ENCODE assay signal across 22 cellular contexts in the genomic region with DNA sequence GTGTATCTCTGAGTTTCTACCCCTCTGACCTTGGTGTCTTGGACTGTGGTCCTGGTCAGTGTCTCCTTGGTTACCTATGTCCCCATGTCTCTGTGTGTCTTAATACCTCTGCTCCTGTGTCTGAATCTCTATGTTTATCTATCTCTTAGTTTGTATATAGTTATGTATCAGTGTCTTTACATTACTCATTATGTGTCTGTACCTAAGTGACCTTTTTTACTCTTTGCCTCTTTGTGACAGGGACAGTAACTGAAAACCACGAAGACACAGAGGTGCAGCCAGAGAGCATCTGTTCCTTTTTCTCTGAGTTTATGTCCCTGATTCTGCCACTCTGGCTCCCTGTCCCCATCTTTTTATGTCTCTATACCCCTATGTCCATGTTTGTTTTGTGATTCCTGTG. TPM values are rescaled to one million over a fixed set of nuclear protein-coding genes. Genes with fewer than 3 reads are reported as not detected.
A peak's percentile ranks its signal among the peaks of the same experiment; 100 is the strongest.
DNase-seq lines count a peak whose midpoint lies in the region; ATAC-seq and TF ChIP-seq lines count a peak whose summit lies in the region.
"Had no signal": no experiment of that assay in that cellular context is flagged by ENCODE, and none has a peak within 500 bp of the region (broad histone marks: within the 10 kb centered on the region; RNA-seq: fewer than 3 reads in every experiment).

No MANE protein-coding gene starts in this region.

- H3K4ac ChIP-seq in trophoblast cell (ENCODE audit: low read depth, low read length) = no peak overlapping the region

- peak overlapping the region; percentile 63 for H2BK5ac ChIP-seq in trophoblast cell (ENCODE audit: low read depth, low read length, poor library complexity)

- no peak overlapping the region for H2AK5ac ChIP-seq in trophoblast cell (ENCODE audit: low read length)

- H3K27me3 ChIP-seq in OCI-LY3 (ENCODE audit: low read depth, low read length) (no peaks in the 10 kb centered on the region), trophoblast cell (ENCODE audit: insufficient read depth, low read length) (no peaks in the 10 kb centered on the region), skeletal muscle tissue (ENCODE audit: control insufficient read depth in 3 of 3, insufficient read depth in 3 of 3, low read length in 3 of 3) (peaks cover 0 to 8% (median 0%) of the 10 kb centered on the region in 3 donors)

- H4K91ac ChIP-seq in trophoblast cell (ENCODE audit: low read depth, low read length) = peak overlapping the region; percentile 24

- H3K4me2 ChIP-seq in OCI-LY3 (ENCODE audit: low read length) = peak overlapping the region; percentile 75
- H3K4me2 ChIP-seq in trophoblast cell (ENCODE audit: low read length) = no peak overlapping the region

- H3K18ac ChIP-seq in trophoblast cell (ENCODE audit: low read length) = no peak overlapping the region

- H3K9me3 ChIP-seq in OCI-LY3 (ENCODE audit: insufficient read depth, low read length) (no peaks in the 10 kb centered on the region), trophoblast cell (ENCODE audit: insufficient read depth, low read depth, low read length) (no peaks in the 10 kb centered on the region), skeletal muscle tissue (ENCODE audit: control insufficient read depth in 3 of 3, low read length in 3 of 3) (no peaks in the 10 kb centered on the region)
- H3K9me3 ChIP-seq: HAP-1 had no signal

- TF ChIP-seq CTCF in OCI-LY3 (IDR thresholded peaks at IDR 0.05; ENCODE audit: low read depth, low read length) (no peak), GM13976 (IDR thresholded peaks at IDR 0.05; ENCODE audit: borderline replicate concordance, control extremely low read depth, extremely low read depth, insufficient read depth, missing control alignments) (no peak)

- no peak overlapping the region for H3K14ac ChIP-seq in trophoblast cell (ENCODE audit: low read length)

- H3K4me1 ChIP-seq in OCI-LY3 (ENCODE audit: low read length) (peaks cover 18% of the 10 kb centered on the region), trophoblast cell (ENCODE audit: control insufficient read depth in 1 of 2, insufficient read depth in 2 of 2, low read length in 2 of 2) (peaks cover 10 to 31% of the 10 kb centered on the region in 2 experiments), skeletal muscle tissue (ENCODE audit: control insufficient read depth in 3 of 3, insufficient read depth in 3 of 3, low read length in 3 of 3) (peaks cover 6 to 26% (median 20%) of the 10 kb centered on the region in 3 donors)
- H3K4me1 ChIP-seq: HAP-1 had no signal

- no peak overlapping the region; the same call in 1 of the 2 replicates for H3K9ac ChIP-seq in OCI-LY3 (ENCODE audit: low read length)
- H3K9ac ChIP-seq in trophoblast cell (ENCODE audit: low read length) = no peak overlapping the region
- H3K9ac ChIP-seq in skeletal muscle tissue (ENCODE audit: low read depth in 1 of 3, low read length in 3 of 3) = peak overlapping the region; percentile 70 to 88 (median 76)

- H2BK120ac ChIP-seq in trophoblast cell (ENCODE audit: insufficient read depth, low read length, poor library complexity) = no peak overlapping the region

- DNase-seq in trophoblast cell (no peak), NCI-H748 (lab: John Stamatoyannopoulos, UW; ENCODE audit: unreplicated experiment) (no peak), GM13976 (ENCODE audit: low spot score) (no peak)
- no peak for DNase-seq in stimulated activated CD4-positive, alpha-beta T cell treated with anti-CD3 and anti-CD28 coated beads, Interleukin-4, amount 100 ng/mL, for 4 hours
- DNase-seq: C1 segment of cervical spinal cord; Calu3; CD4-positive, alpha-beta memory T cell; COR-L47; DMS53; DMS79 treated with DMSO at 0.1 percent for 48 hours; GF-D8; GOT3; HFFc6 had no signal

- peaks cover 24% of the 10 kb centered on the region for H3K79me1 ChIP-seq in trophoblast cell (ENCODE audit: low read length)

- H4K8ac ChIP-seq in trophoblast cell (ENCODE audit: low read depth, low read length) = no peak overlapping the region

- peak overlapping the region; percentile 76 for H2BK12ac ChIP-seq in trophoblast cell (ENCODE audit: low read length)

- H3K4me3 ChIP-seq in OCI-LY3 (ENCODE audit: low read length) (no peak overlapping the region), trophoblast cell (ENCODE audit: low read depth, low read length) (no peak overlapping the region), skeletal muscle tissue (ENCODE audit: low read length in 3 of 3) (peak overlapping the region; percentile 76 to 83 (median 77))
- H3K4me3 ChIP-seq: HAP-1 had no signal

- no peak for ATAC-seq in HG02852 (IDR thresholded peaks at IDR 0.05; ENCODE audit: unreplicated experiment)

- no peak overlapping the region for H3K23ac ChIP-seq in trophoblast cell (ENCODE audit: low read length)

- in situ Hi-C loops in GM13976 (cut with MboI; ENCODE audit: low sequenced_read_pairs, unreplicated experiment) = no loop called here

- H3K27ac ChIP-seq in OCI-LY3 (ENCODE audit: low read length) (0 out of 2 replicates have a peak overlapping the region, but pooled peaks have one; percentile 26), trophoblast cell (ENCODE audit: low read depth, low read length) (peak overlapping the region; percentile 80), skeletal muscle tissue (ENCODE audit: low read depth, low read length) (peak overlapping the region; percentile 82)

- no peaks in the 10 kb centered on the region for H4K20me1 ChIP-seq in OCI-LY3 (ENCODE audit: insufficient read depth, low read length)

- WGBS in trophoblast cell (ENCODE audit: extremely low coverage, insufficient coverage, insufficient read length) = no CpG with 5 or more reads among the region's 1 CpG

- H3K36me3 ChIP-seq in OCI-LY3 (replicated peaks; ENCODE audit: low read depth, low read length) (no peaks in the 10 kb centered on the region), trophoblast cell (ENCODE audit: control insufficient read depth in 1 of 2, insufficient read depth in 2 of 2, low read length in 2 of 2) (no peaks in the 10 kb centered on the region), skeletal muscle tissue (ENCODE audit: control insufficient read depth in 3 of 3, insufficient read depth in 3 of 3, low read length in 3 of 3) (peaks cover 0 to 3% (median 0%) of the 10 kb centered on the region in 3 donors)
- H3K36me3 ChIP-seq: HAP-1 had no signal

- H2AFZ ChIP-seq in OCI-LY3 (ENCODE audit: low read depth, low read length) (no peak overlapping the region), trophoblast cell (ENCODE audit: insufficient read depth, low read length, poor library complexity) (no peak overlapping the region)

- H4K12ac ChIP-seq in trophoblast cell (ENCODE audit: low read depth, low read length) = no peak overlapping the region

- H3K79me2 ChIP-seq in OCI-LY3 (ENCODE audit: low read length) = no peaks in the 10 kb centered on the region
- H3K79me2 ChIP-seq in trophoblast cell (ENCODE audit: control insufficient read depth, insufficient read depth, low read length, poor library complexity) = no peaks in the 10 kb centered on the region

RNA-seq across cellular contexts. Expression of a gene that starts 49.4 kb away (rescaled TPM):
- polyA plus RNA-seq in trophoblast cell (2013) = not detected in 2 replicates
- total RNA-seq in skeletal muscle tissue = under 0.01 TPM
- total RNA-seq: A172; A673; Calu3; CD4-positive, alpha-beta memory T cell; Daoy; G401; HFFc6 had no signal
- polyA plus RNA-seq: BJ; CD4-positive, alpha-beta memory T cell had no signal

RNA-seq across cellular contexts. Expression of a gene that starts 58.9 kb away (rescaled TPM):
- polyA plus RNA-seq in trophoblast cell (2013) = 281 and 288 TPM in 2 replicates
- total RNA-seq in skeletal muscle tissue = 694 TPM

Comparison
In these comparisons a context has a peak if more than half of its experiments do, and no peak if none do; other contexts are left out.
1. H3K27ac ChIP-seq: peak in every context shown above with its lines; median percentile 82 in skeletal muscle tissue; 80 in trophoblast cell; 26 in OCI-LY3.
2. H3K4me3 ChIP-seq: peak in skeletal muscle tissue (3 of 3); none in OCI-LY3 (single experiment) and trophoblast cell (single experiment).
3. H3K9ac ChIP-seq: peak in skeletal muscle tissue (3 of 3); none in OCI-LY3 (single experiment) and trophoblast cell (single experiment).